Comparison of ENCODE assay signal across 1 cellular context in genomic region chr19:38276942-38277517, GRCh38.
TF ChIP-seq lines count a peak whose summit lies in the region.

No MANE protein-coding gene starts in this region.

TF ChIP-seq in endothelial cell of umbilical vein, 7 proteins besides CTCF, POLR2A, EP300 and RAD21:
- TF ChIP-seq MYC (IDR thresholded peaks at IDR 0.05; ENCODE audit: low read depth, low read length) = no peak
